8 cellular contexts compared by ENCODE assay signal in the genomic region with DNA sequence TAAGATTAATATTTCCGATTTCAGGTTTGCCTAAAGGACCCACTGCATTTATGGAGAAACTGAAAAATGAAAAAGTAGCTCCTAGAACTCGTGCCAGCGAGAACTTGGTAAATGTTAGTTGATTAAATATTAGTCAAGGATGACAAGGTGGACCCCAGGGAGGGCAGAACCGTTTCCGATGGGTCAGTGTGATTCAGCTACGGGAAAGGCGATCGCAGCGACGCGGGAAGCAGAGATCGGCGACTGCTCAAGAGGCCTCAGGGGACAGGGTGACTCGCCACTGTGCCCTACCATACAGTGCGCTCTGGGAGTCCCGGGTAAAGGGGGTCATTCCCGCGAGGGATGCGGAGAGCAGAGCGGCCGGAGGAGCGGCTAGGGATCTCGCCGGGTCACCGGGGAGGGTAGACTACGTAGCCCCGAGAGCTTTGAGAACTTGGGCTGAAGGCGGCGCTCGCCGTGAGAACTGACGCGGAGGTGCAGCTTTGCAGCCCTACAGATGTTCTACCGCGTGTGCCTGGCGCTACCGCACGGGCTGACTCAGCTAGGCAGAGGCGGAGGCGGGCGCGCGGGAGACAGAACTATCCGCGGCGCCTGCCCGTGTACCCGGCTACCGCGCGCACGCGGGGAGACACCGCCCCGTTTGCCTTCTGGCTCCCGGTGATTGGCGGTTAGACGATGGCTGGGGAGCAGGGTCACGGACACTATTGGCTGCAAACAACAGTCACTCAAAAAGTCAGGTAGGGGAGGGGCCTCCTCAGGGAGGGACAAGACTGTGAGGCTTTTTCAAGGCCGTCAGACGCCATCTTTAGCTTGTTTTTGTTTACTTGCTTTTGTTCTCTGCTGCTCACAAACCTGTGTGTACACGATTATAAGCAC. TPM values are rescaled to one million over a fixed set of nuclear protein-coding genes. Genes with fewer than 3 reads are reported as not detected.
DNase-seq lines count a peak whose midpoint lies in the region; ATAC-seq lines count a peak whose summit lies in the region.

No MANE protein-coding gene starts in this region.

- H3K79me2 ChIP-seq in GM23248 (ENCODE audit: insufficient read depth) = peaks cover 5% of the 10 kb centered on the region; the same call in 1 of the 2 replicates

- H3K27me3 ChIP-seq in GM23248 (replicated peaks; ENCODE audit: insufficient read depth) = no peaks in the 10 kb centered on the region

- H3K4me1 ChIP-seq in GM23248 (ENCODE audit: insufficient read depth) = peaks cover 22% of the 10 kb centered on the region

- DNase-seq in EH (ENCODE audit: low read depth) = peak; percentile 97
- DNase-seq in GM23248 = peak; percentile 99
- DNase-seq in Kasumi-1 (lab: John Stamatoyannopoulos, UW) = peak; percentile 98 to 99
- peak; percentile 95 for DNase-seq in RPMI7951 (ENCODE audit: low read depth)
- DNase-seq in activated T-helper 2 cell treated with anti-CD3 and anti-CD28 coated beads, Interferon-gamma antibody, Interleukin-2, Interleukin-4, amounts not matched to agents 10 μg/mL and 5 μg/mL and 100 μg/mL, durations not matched to agents 14 hours and 24 hours and 36 hours (ENCODE audit: low spot score) = peak; percentile 98
- peak; percentile 97 for DNase-seq in fibroblast of peridontal ligament (ENCODE audit: extremely low read depth)
- DNase-seq in natural killer cell treated with Interleukin-12 subunit alpha and Interleukin-12 subunit beta and Interleukin-15 and Interleukin-18, amount 100 ng/mL, for 72 hours (ENCODE audit: low spot score) = peak; percentile 98
- DNase-seq in stimulated activated naive CD8-positive, alpha-beta T cell treated with anti-CD3 and anti-CD28 coated beads, Interleukin-15, Interleukin-2, amounts not matched to agents 100 U/mL and 50 U/mL, for 24 hours = peak; percentile 95

- peaks cover 38% of the 10 kb centered on the region for H3K4me1 Mint-ChIP-seq in activated T-helper 2 cell treated with anti-CD3 and anti-CD28 coated beads, Interferon-gamma antibody, Interleukin-2, Interleukin-4, amounts not matched to agents 10 μg/mL and 5 μg/mL and 100 μg/mL, durations not matched to agents 14 hours and 24 hours and 36 hours (ENCODE audit: low read depth)
- H3K4me1 Mint-ChIP-seq in natural killer cell treated with Interleukin-12 subunit alpha and Interleukin-12 subunit beta and Interleukin-15 and Interleukin-18, amount 100 ng/mL, for 72 hours (ENCODE audit: low read depth in 2 of 2) = peaks cover 28 to 46% of the 10 kb centered on the region in 2 donors

- H3K4me3 Mint-ChIP-seq in activated T-helper 2 cell treated with anti-CD3 and anti-CD28 coated beads, Interferon-gamma antibody, Interleukin-2, Interleukin-4, amounts not matched to agents 10 μg/mL and 5 μg/mL and 100 μg/mL, durations not matched to agents 14 hours and 24 hours and 36 hours (ENCODE audit: low read depth) = peak overlapping the region; percentile 92
- H3K4me3 Mint-ChIP-seq in natural killer cell treated with Interleukin-12 subunit alpha and Interleukin-12 subunit beta and Interleukin-15 and Interleukin-18, amount 100 ng/mL, for 72 hours = peak overlapping the region; percentile 99

- no peaks in the 10 kb centered on the region for H3K36me3 ChIP-seq in GM23248 (ENCODE audit: low read depth)

- no peaks in the 10 kb centered on the region for H3K9me3 ChIP-seq in GM23248 (ENCODE audit: low read depth)

- peak overlapping the region; percentile 88 for H3K27ac ChIP-seq in GM23248

- peak overlapping the region; percentile 89 for H3K9ac ChIP-seq in GM23248

- no peaks in the 10 kb centered on the region for H4K20me1 ChIP-seq in GM23248 (ENCODE audit: insufficient read depth)

- peak overlapping the region; percentile 84 for H3K4me2 ChIP-seq in GM23248 (ENCODE audit: unreplicated experiment)

- peak; percentile 99 for ATAC-seq in natural killer cell treated with Interleukin-12 subunit alpha and Interleukin-12 subunit beta and Interleukin-15 and Interleukin-18, amount 100 ng/mL, for 72 hours
- peak; percentile 99 for ATAC-seq in stimulated activated naive CD8-positive, alpha-beta T cell treated with anti-CD3 and anti-CD28 coated beads, Interleukin-15, Interleukin-2, amounts not matched to agents 100 U/mL and 50 U/mL, for 24 hours

- peak overlapping the region; percentile 98 for H3K27ac Mint-ChIP-seq in activated T-helper 2 cell treated with anti-CD3 and anti-CD28 coated beads, Interferon-gamma antibody, Interleukin-2, Interleukin-4, amounts not matched to agents 10 μg/mL and 5 μg/mL and 100 μg/mL, durations not matched to agents 14 hours and 24 hours and 36 hours
- peak overlapping the region; percentile 95 to 96 for H3K27ac Mint-ChIP-seq in natural killer cell treated with Interleukin-12 subunit alpha and Interleukin-12 subunit beta and Interleukin-15 and Interleukin-18, amount 100 ng/mL, for 72 hours

- no peaks in the 10 kb centered on the region for H3K36me3 Mint-ChIP-seq in activated T-helper 2 cell treated with anti-CD3 and anti-CD28 coated beads, Interferon-gamma antibody, Interleukin-2, Interleukin-4, amounts not matched to agents 10 μg/mL and 5 μg/mL and 100 μg/mL, durations not matched to agents 14 hours and 24 hours and 36 hours (ENCODE audit: low read depth)
- H3K36me3 Mint-ChIP-seq in natural killer cell treated with Interleukin-12 subunit alpha and Interleukin-12 subunit beta and Interleukin-15 and Interleukin-18, amount 100 ng/mL, for 72 hours = no peaks in the 10 kb centered on the region

- peak overlapping the region; percentile 79 for H3K4me3 ChIP-seq in GM23248

- intact Hi-C loops in activated T-helper 2 cell treated with anti-CD3 and anti-CD28 coated beads, Interferon-gamma antibody, Interleukin-2, Interleukin-4, amounts not matched to agents 10 μg/mL and 5 μg/mL and 100 μg/mL, durations not matched to agents 14 hours and 24 hours and 36 hours (cut with micrococcal nuclease) = loop anchor here (1.0 to 10.0 kb wide), 6 partner anchors 20 to 298 kb away; a partner anchor contains a TSS

- H3K9me3 Mint-ChIP-seq in activated T-helper 2 cell treated with anti-CD3 and anti-CD28 coated beads, Interferon-gamma antibody, Interleukin-2, Interleukin-4, amounts not matched to agents 10 μg/mL and 5 μg/mL and 100 μg/mL, durations not matched to agents 14 hours and 24 hours and 36 hours = no peaks in the 10 kb centered on the region
- H3K9me3 Mint-ChIP-seq in natural killer cell treated with Interleukin-12 subunit alpha and Interleukin-12 subunit beta and Interleukin-15 and Interleukin-18, amount 100 ng/mL, for 72 hours = no peaks in the 10 kb centered on the region

- H3K27me3 Mint-ChIP-seq in activated T-helper 2 cell treated with anti-CD3 and anti-CD28 coated beads, Interferon-gamma antibody, Interleukin-2, Interleukin-4, amounts not matched to agents 10 μg/mL and 5 μg/mL and 100 μg/mL, durations not matched to agents 14 hours and 24 hours and 36 hours (ENCODE audit: low read depth) = no peaks in the 10 kb centered on the region
- no peaks in the 10 kb centered on the region for H3K27me3 Mint-ChIP-seq in natural killer cell treated with Interleukin-12 subunit alpha and Interleukin-12 subunit beta and Interleukin-15 and Interleukin-18, amount 100 ng/mL, for 72 hours

- peak overlapping the region; percentile 97 for H2AFZ ChIP-seq in GM23248

- H3K9me2 ChIP-seq in GM23248 (ENCODE audit: insufficient read depth) = no peaks in the 10 kb centered on the region

- 1 to 2% methylated on average over 62 of the region's 62 CpGs for WGBS in GM23248 (ENCODE audit: low coverage in 1 of 2, low lambda C conversion rate in 2 of 2, missing lambda C conversion rate in 2 of 2), 2 experiments

- in situ Hi-C loops in GM23248 (cut with MboI) = no loop called here

- peaks cover 25% of the 10 kb centered on the region; the same call in 1 of the 2 replicates for H3F3A ChIP-seq in GM23248 (ENCODE audit: insufficient read depth)

RNA-seq across cellular contexts. Expression of a gene that starts 3.2 kb away (rescaled TPM):
- 7.1 and 11.4 TPM in 2 replicates for total RNA-seq in GM23248 (2014; rRNA removed; shearing (Covaris generic))
- polyA plus RNA-seq in GM23248 (2016; fragmentation: Nextera tagmentation; extraction: Ambion mirVana) = 2.2 and 3.4 TPM in 2 replicates
- total RNA-seq in RPMI7951 (2014; rRNA removed; shearing (Covaris generic)) = 4.4 and 8.2 TPM in 2 replicates
- total RNA-seq in activated T-helper 2 cell treated with anti-CD3 and anti-CD28 coated beads, Interferon-gamma antibody, Interleukin-2, Interleukin-4, amounts not matched to agents 10 μg/mL and 5 μg/mL and 100 μg/mL, durations not matched to agents 14 hours and 24 hours and 36 hours = 9.1 and 9.2 TPM in 2 replicates
- 10 to 100 TPM in 1 of 2 donors, 1 to 10 TPM in 1; 2.8 to 10.8 TPM for total RNA-seq in natural killer cell treated with Interleukin-12 subunit alpha and Interleukin-12 subunit beta and Interleukin-15 and Interleukin-18, amount 100 ng/mL, for 72 hours

RNA-seq across cellular contexts. Expression of a gene that starts 24.4 kb away (rescaled TPM):
- 62.7 and 70.7 TPM in 2 replicates for total RNA-seq in GM23248 (2014; rRNA removed; shearing (Covaris generic))
- polyA plus RNA-seq in GM23248 (2016; fragmentation: Nextera tagmentation; extraction: Ambion mirVana) = 17.8 and 19.3 TPM in 2 replicates
- 31.0 and 35.3 TPM in 2 replicates for total RNA-seq in RPMI7951 (2014; rRNA removed; shearing (Covaris generic))
- total RNA-seq in activated T-helper 2 cell treated with anti-CD3 and anti-CD28 coated beads, Interferon-gamma antibody, Interleukin-2, Interleukin-4, amounts not matched to agents 10 μg/mL and 5 μg/mL and 100 μg/mL, durations not matched to agents 14 hours and 24 hours and 36 hours = 1.5 and 2.1 TPM in 2 replicates
- total RNA-seq in natural killer cell treated with Interleukin-12 subunit alpha and Interleukin-12 subunit beta and Interleukin-15 and Interleukin-18, amount 100 ng/mL, for 72 hours = 1 to 10 TPM in 1 of 2 donors, under 1 TPM in 1; 0.17 to 2.1 TPM

RNA-seq across cellular contexts. Expression of a gene that starts 27.9 kb away (rescaled TPM):
- total RNA-seq in GM23248 (2014; rRNA removed; shearing (Covaris generic)) = 217 and 263 TPM in 2 replicates
- polyA plus RNA-seq in GM23248 (2016; fragmentation: Nextera tagmentation; extraction: Ambion mirVana) = 274 and 277 TPM in 2 replicates
- 309 and 373 TPM in 2 replicates for total RNA-seq in RPMI7951 (2014; rRNA removed; shearing (Covaris generic))
- 124 and 134 TPM in 2 replicates for total RNA-seq in activated T-helper 2 cell treated with anti-CD3 and anti-CD28 coated beads, Interferon-gamma antibody, Interleukin-2, Interleukin-4, amounts not matched to agents 10 μg/mL and 5 μg/mL and 100 μg/mL, durations not matched to agents 14 hours and 24 hours and 36 hours
- 100 to 1,000 TPM; 102 to 121 TPM for total RNA-seq in natural killer cell treated with Interleukin-12 subunit alpha and Interleukin-12 subunit beta and Interleukin-15 and Interleukin-18, amount 100 ng/mL, for 72 hours

RNA-seq across cellular contexts. Expression of a gene that starts 35.2 kb away (rescaled TPM):
- total RNA-seq in GM23248 (2014; rRNA removed; shearing (Covaris generic)) = not detected in 2 replicates
- polyA plus RNA-seq in GM23248 (2016; fragmentation: Nextera tagmentation; extraction: Ambion mirVana) = not detected in 2 replicates
- 0.10 TPM in 1 of 2 replicates, not detected in the other for total RNA-seq in RPMI7951 (2014; rRNA removed; shearing (Covaris generic))
- total RNA-seq in activated T-helper 2 cell treated with anti-CD3 and anti-CD28 coated beads, Interferon-gamma antibody, Interleukin-2, Interleukin-4, amounts not matched to agents 10 μg/mL and 5 μg/mL and 100 μg/mL, durations not matched to agents 14 hours and 24 hours and 36 hours = not detected in 2 replicates
- total RNA-seq in natural killer cell treated with Interleukin-12 subunit alpha and Interleukin-12 subunit beta and Interleukin-15 and Interleukin-18, amount 100 ng/mL, for 72 hours = not detected

RNA-seq across cellular contexts. Expression of a gene that starts 49.9 kb away (rescaled TPM):
- total RNA-seq in GM23248 (2014; rRNA removed; shearing (Covaris generic)) = 29.0 and 35.0 TPM in 2 replicates
- polyA plus RNA-seq in GM23248 (2016; fragmentation: Nextera tagmentation; extraction: Ambion mirVana) = 14.1 and 14.5 TPM in 2 replicates
- 35.3 and 59.3 TPM in 2 replicates for total RNA-seq in RPMI7951 (2014; rRNA removed; shearing (Covaris generic))
- total RNA-seq in activated T-helper 2 cell treated with anti-CD3 and anti-CD28 coated beads, Interferon-gamma antibody, Interleukin-2, Interleukin-4, amounts not matched to agents 10 μg/mL and 5 μg/mL and 100 μg/mL, durations not matched to agents 14 hours and 24 hours and 36 hours = 63.5 and 65.5 TPM in 2 replicates
- 10 to 100 TPM; 34.4 to 56.8 TPM for total RNA-seq in natural killer cell treated with Interleukin-12 subunit alpha and Interleukin-12 subunit beta and Interleukin-15 and Interleukin-18, amount 100 ng/mL, for 72 hours

Comparison
In these comparisons a context has a peak if more than half of its experiments do, and no peak if none do; other contexts are left out.
1. Peak in every context shown above with its lines: DNase-seq, ATAC-seq, H3K4me3 ChIP-seq and H3K27ac ChIP-seq.
2. RNA of a gene that starts 24.4 kb away (total RNA-seq): 62.7 to 70.7 TPM in GM23248 and 31.0 to 35.3 TPM in RPMI7951; 0.17 to 2.1 TPM in natural killer cell treated with Interleukin-12 subunit alpha and Interleukin-12 subunit beta and Interleukin-15 and Interleukin-18, amount 100 ng/mL, for 72 hours and 1.5 to 2.1 TPM in activated T-helper 2 cell treated with anti-CD3 and anti-CD28 coated beads, Interferon-gamma antibody, Interleukin-2, Interleukin-4, amounts not matched to agents 10 μg/mL and 5 μg/mL and 100 μg/mL, durations not matched to agents 14 hours and 24 hours and 36 hours; every median in the first group is over 10 times any median in the second.